Comparison of ENCODE assay signal across 8 cellular contexts in the genomic region with DNA sequence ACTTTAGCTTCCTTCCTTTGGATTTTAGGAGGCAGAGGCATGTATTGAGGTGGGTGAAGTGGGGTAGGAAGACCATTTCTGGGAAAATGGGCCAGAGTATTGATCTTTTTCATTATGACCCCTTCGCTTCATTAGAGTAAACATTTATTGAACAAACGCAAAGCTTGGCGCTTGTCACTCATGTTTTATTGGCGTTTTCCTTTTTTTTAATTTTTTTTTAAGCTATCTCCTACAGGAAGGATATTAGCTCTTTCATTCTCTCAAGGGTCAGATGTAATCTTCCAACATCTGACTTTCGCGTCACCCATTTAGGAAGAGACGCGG. TPM values are rescaled to one million over a fixed set of nuclear protein-coding genes. Genes with fewer than 3 reads are reported as not detected.
DNase-seq lines count a peak whose midpoint lies in the region; ATAC-seq and TF ChIP-seq lines count a peak whose summit lies in the region.

No MANE protein-coding gene starts in this region.

- peaks cover 13% of the 10 kb centered on the region for H3K79me2 ChIP-seq in SU-DHL-6 (ENCODE audit: insufficient read depth, low read length)
- peaks cover 36% of the 10 kb centered on the region for H3K79me2 ChIP-seq in fibroblast of lung (ENCODE audit: control insufficient read depth, insufficient read depth, low read length)

- H3K27ac ChIP-seq in SU-DHL-6 (ENCODE audit: low read depth, low read length) (no peak overlapping the region), fibroblast of lung (ENCODE audit: insufficient read depth, low read length) (peak overlapping the region; percentile 95), sigmoid colon (peak overlapping the region; percentile 98 to 100 (median 99))

- no peak for DNase-seq in GM12865 (ENCODE audit: low read depth)
- no peak for DNase-seq in fibroblast of lung (ENCODE audit: low read depth in 2 of 2)
- no peak for DNase-seq in sigmoid colon
- DNase-seq in stimulated activated CD4-positive, alpha-beta T cell treated with anti-CD3 and anti-CD28 coated beads, Interleukin-15, amount 100 ng/mL, for 24 hours, result no peak
- DNase-seq in DMS114 treated with DMSO at 0.1 percent for 48 hours (lab: John Stamatoyannopoulos, UW; ENCODE audit: unreplicated experiment), result no peak

- WGBS in sigmoid colon, 2 donors, result 29 to 31% methylated on average over 8 of the region's 8 CpGs

- intact Hi-C loops in sigmoid colon (cut with DNase I), result loop anchor here (1.0 to 5.0 kb wide), 6 partner anchors 78 to 413 kb away; partner anchors contain the start of genes GOLPH3, MTMR12 and ZFR

- no peaks in the 10 kb centered on the region for H3K27me3 ChIP-seq in SU-DHL-6 (ENCODE audit: low read length)
- no peaks in the 10 kb centered on the region for H3K27me3 ChIP-seq in fibroblast of lung (ENCODE audit: control insufficient read depth, insufficient read depth, low read length)
- H3K27me3 ChIP-seq in sigmoid colon, result no peaks in the 10 kb centered on the region

- no peak for TF ChIP-seq POLR2A in sigmoid colon (IDR thresholded peaks at IDR 0.05)

- peaks cover 14% of the 10 kb centered on the region for H3F3A ChIP-seq in SU-DHL-6 (ENCODE audit: insufficient read depth)

- H3K9me2 ChIP-seq in SU-DHL-6 (replicated peaks; ENCODE audit: insufficient read depth, low read length), result no peaks in the 10 kb centered on the region

- H3K36me3 ChIP-seq in SU-DHL-6 (ENCODE audit: low read length) (peaks cover 4% of the 10 kb centered on the region; the same call in 1 of the 2 replicates), fibroblast of lung (ENCODE audit: control insufficient read depth, insufficient read depth, low read length) (no peaks in the 10 kb centered on the region), sigmoid colon (peaks cover 0 to 17% (median 2%) of the 10 kb centered on the region in 4 donors)

- H3K4me1 ChIP-seq in fibroblast of lung (ENCODE audit: control insufficient read depth, extremely low read depth, insufficient read depth, low read length), result peaks cover 3% of the 10 kb centered on the region
- H3K4me1 ChIP-seq in sigmoid colon, result peaks cover 0 to 19% (median 14%) of the 10 kb centered on the region in 4 donors

- TF ChIP-seq CTCF in GM12865 (IDR thresholded peaks at IDR 0.05; ENCODE audit: insufficient read depth, low read depth, low read length, missing control alignments) (no peak), SU-DHL-6 (IDR thresholded peaks at IDR 0.05; ENCODE audit: insufficient read depth, low read length, poor library complexity, severe bottlenecking) (no peak), fibroblast of lung (conservative IDR thresholded peaks at IDR 0.05 in 1 of 2, IDR thresholded peaks at IDR 0.05 in 1 of 2; ENCODE audit: low read depth in 1 of 2, low read length in 2 of 2) (no peak), sigmoid colon (IDR thresholded peaks at IDR 0.05) (no peak)

- no peak overlapping the region; the same call in 1 of the 2 replicates for H3K9ac ChIP-seq in SU-DHL-6 (ENCODE audit: low read length)
- no peak overlapping the region for H3K9ac ChIP-seq in fibroblast of lung (ENCODE audit: insufficient read depth, low read length)

- H3K4me2 ChIP-seq in SU-DHL-6 (ENCODE audit: low read depth, low read length, poor library complexity, severe bottlenecking) (no peak overlapping the region), fibroblast of lung (ENCODE audit: extremely low read depth, insufficient read depth, low read length) (peak overlapping the region; percentile 38)

- ATAC-seq in GM19463 (IDR thresholded peaks at IDR 0.05; ENCODE audit: unreplicated experiment), result no peak
- ATAC-seq in HG02623 (IDR thresholded peaks at IDR 0.05; ENCODE audit: unreplicated experiment), result no peak

- H3K9me3 ChIP-seq in SU-DHL-6 (ENCODE audit: insufficient read depth, low read length), result peaks cover 3% of the 10 kb centered on the region; the same call in 1 of the 2 replicates
- no peaks in the 10 kb centered on the region for H3K9me3 ChIP-seq in fibroblast of lung (ENCODE audit: control insufficient read depth, insufficient read depth, low read depth, low read length)
- peaks cover 0 to 4% (median 0%) of the 10 kb centered on the region in 4 donors for H3K9me3 ChIP-seq in sigmoid colon

- TF ChIP-seq EP300 in sigmoid colon (IDR thresholded peaks at IDR 0.05), result no peak

- H3K4me3 ChIP-seq in GM12865 (ENCODE audit: low read depth, low read length), result peak overlapping the region; percentile 95
- H3K4me3 ChIP-seq in SU-DHL-6 (ENCODE audit: insufficient read depth, low read length, poor library complexity, severe bottlenecking), result peak overlapping the region; percentile 95
- peak overlapping the region in 3 of 4 experiments; percentile 78 to 91 (median 80) for H3K4me3 ChIP-seq in fibroblast of lung (replicated peaks in 1 of 4; ENCODE audit: control extremely low read depth in 1 of 4, insufficient read depth in 1 of 4, low read depth in 3 of 4, low read length in 4 of 4)
- H3K4me3 ChIP-seq in sigmoid colon, result peak overlapping the region in 3 of 4 donors; percentile 89 to 95 (median 90)

- H2AFZ ChIP-seq in SU-DHL-6 (ENCODE audit: low read depth, low read length, severe bottlenecking), result no peak overlapping the region
- H2AFZ ChIP-seq in fibroblast of lung (ENCODE audit: low read length), result no peak overlapping the region

- peaks cover 29% of the 10 kb centered on the region for H4K20me1 ChIP-seq in SU-DHL-6 (ENCODE audit: low read depth, low read length)
- peaks cover 2% of the 10 kb centered on the region for H4K20me1 ChIP-seq in fibroblast of lung (ENCODE audit: control insufficient read depth, extremely low read depth, insufficient read depth, low read length)

RNA-seq across cellular contexts. Expression of gene SUB1, which starts 0.3 kb away (rescaled TPM):
- 76.5 and 88.0 TPM in 2 replicates for total RNA-seq in fibroblast of lung
- 349 and 358 TPM in 2 replicates for polyA plus RNA-seq in fibroblast of lung
- polyA plus RNA-seq in fibroblast of lung (2012), result 288 and 292 TPM in 2 replicates
- 0.85 and 2.7 TPM in 2 replicates for polyA minus RNA-seq in fibroblast of lung (ENCODE audit: low replicate concordance)
- total RNA-seq in sigmoid colon, result 100 to 1,000 TPM in 3 of 4 donors, 10 to 100 TPM in 1; 84.0 to 165 (median 113) TPM
- 100 to 1,000 TPM; 188 to 277 (median 204) TPM for polyA plus RNA-seq in sigmoid colon
